ENCODE assay signal across 1 cellular context in genomic region chr5:176660530-176660859, GRCh38.
TF ChIP-seq lines count a peak whose summit lies in the region.

No MANE protein-coding gene starts in this region.

TF ChIP-seq in HepG2, 621 proteins besides CTCF, POLR2A, EP300 and RAD21:
- TF ChIP-seq ZBTB1 (CRISPR knock-in tag; IDR thresholded peaks at IDR 0.05; ENCODE audit: borderline replicate concordance) = no peak
- TF ChIP-seq NCOR1 (IDR thresholded peaks at IDR 0.05; ENCODE audit: borderline replicate concordance, low read length) = no peak
- TF ChIP-seq ZNF790 (CRISPR knock-in tag; IDR thresholded peaks at IDR 0.05; ENCODE audit: borderline replicate concordance) = no peak
- TF ChIP-seq GLMP (CRISPR knock-in tag; IDR thresholded peaks at IDR 0.05; ENCODE audit: borderline replicate concordance) = no peak
- TF ChIP-seq ELF3 (CRISPR knock-in tag; IDR thresholded peaks at IDR 0.05) = no peak
- no peak for TF ChIP-seq SP1 (IDR thresholded peaks at IDR 0.05)
- TF ChIP-seq SP1 (CRISPR knock-in tag; IDR thresholded peaks at IDR 0.05) = no peak
- no peak for TF ChIP-seq ZNF225 (CRISPR knock-in tag; IDR thresholded peaks at IDR 0.05)
- 0 out of 2 replicates have a peak, but pooled peaks have one; percentile 17 for TF ChIP-seq ZNF317 (CRISPR knock-in tag; IDR thresholded peaks at IDR 0.05)
- TF ChIP-seq ZBTB7A (CRISPR knock-in tag; IDR thresholded peaks at IDR 0.05) = no peak
- TF ChIP-seq ATM (IDR thresholded peaks at IDR 0.05; ENCODE audit: borderline replicate concordance) = no peak
- TF ChIP-seq ZNF441 (CRISPR knock-in tag; IDR thresholded peaks at IDR 0.05; ENCODE audit: borderline replicate concordance) = no peak
- no peak for TF ChIP-seq NFYB (CRISPR knock-in tag; IDR thresholded peaks at IDR 0.05)
- no peak for TF ChIP-seq LCORL (IDR thresholded peaks at IDR 0.05)
- TF ChIP-seq LCORL (CRISPR knock-in tag; IDR thresholded peaks at IDR 0.05) = 0 out of 2 replicates have a peak, but pooled peaks have one; percentile 19
